In genomic region chr3:140459462-140459861, GRCh38 we compare ENCODE assay signal across 7 cellular contexts.
"Had no signal": no experiment of that assay in that cellular context is flagged by ENCODE, and none has a peak within 500 bp of the region (broad histone marks: within the 10 kb centered on the region; RNA-seq: fewer than 3 reads in every experiment).

No MANE protein-coding gene starts in this region.

- H3K9ac ChIP-seq: GM23248 had no signal

- H3K9me3 ChIP-seq: HAP-1 had no signal

- H3K36me3 ChIP-seq: HAP-1 had no signal

- H3K4me3 Mint-ChIP-seq: HFFc6, IgD-negative memory B cell had no signal

- H3K27ac ChIP-seq: GM23248 had no signal

- H3K4me3 ChIP-seq: GM23248, HAP-1 had no signal

- H3K4me1 ChIP-seq: HAP-1 had no signal

- H3K27ac Mint-ChIP-seq: HFFc6 had no signal

- H3K4me1 Mint-ChIP-seq: IgD-negative memory B cell had no signal

- H3K36me3 Mint-ChIP-seq: IgD-negative memory B cell had no signal

- H2AFZ ChIP-seq: GM23248 had no signal

- H3K9me3 Mint-ChIP-seq: IgD-negative memory B cell had no signal

- ATAC-seq: HCT116 had no signal

- DNase-seq: GM23248, GOT3, H7, HFFc6 had no signal
